ENCODE assay signal across 1 cellular context in genomic region chr10:15167411-15168295, GRCh38.
TF ChIP-seq lines count a peak whose summit lies in the region.

No MANE protein-coding gene starts in this region.

TF ChIP-seq in K562, 482 proteins besides CTCF, POLR2A, EP300 and RAD21 (continued from another document):
- TF ChIP-seq ETV6 (IDR thresholded peaks at IDR 0.05; ENCODE audit: borderline replicate concordance in 1 of 2, low read depth in 2 of 2, low read length in 1 of 2) (no peak), ETV6 (CRISPR knock-in tag; IDR thresholded peaks at IDR 0.05; ENCODE audit: borderline replicate concordance) (no peak), SREBF2 (CRISPR knock-in tag; IDR thresholded peaks at IDR 0.05) (no peak), RBM39 (optimal IDR thresholded peaks at IDR 0.05; ENCODE audit: low read depth, low read length) (no peak), ZBTB17 (CRISPR knock-in tag; IDR thresholded peaks at IDR 0.05) (no peak), HDGF (IDR thresholded peaks at IDR 0.05) (no peak), SRF (CRISPR knock-in tag; IDR thresholded peaks at IDR 0.05) (0 out of 4 replicates have a peak, but pooled peaks of 1 of the 2 experiments have one; percentile 21), ZBED1 (IDR thresholded peaks at IDR 0.05) (no peak), HSF4 (CRISPR knock-in tag; IDR thresholded peaks at IDR 0.05; ENCODE audit: borderline replicate concordance) (no peak), SMAD2 (IDR thresholded peaks at IDR 0.05; ENCODE audit: low read depth, low read length) (no peak), FOSL1 (tag; conservative IDR thresholded peaks at IDR 0.05) (no peak), SMC3 (conservative IDR thresholded peaks at IDR 0.05; ENCODE audit: insufficient read depth, low read depth, low read length) (no peak), POLR2AphosphoS5 (IDR thresholded peaks at IDR 0.05; ENCODE audit: control insufficient read depth, insufficient read depth, low read depth, low read length) (no peak), NRF1 (conservative IDR thresholded peaks at IDR 0.05 in 1 of 2, IDR thresholded peaks at IDR 0.05 in 1 of 2) (peak; percentile 57 to 65; a peak in 3 of 4 replicates), ETV1 (tag; conservative IDR thresholded peaks at IDR 0.05; ENCODE audit: low read depth) (no peak), ZC3H4 (CRISPR knock-in tag; IDR thresholded peaks at IDR 0.05; ENCODE audit: borderline replicate concordance) (0 out of 2 replicates have a peak, but pooled peaks have one; percentile 46), CC2D1A (IDR thresholded peaks at IDR 0.05) (no peak), HNRNPLL (IDR thresholded peaks at IDR 0.05; ENCODE audit: low read depth, low read length, poor library complexity, severe bottlenecking) (peak; percentile 37), MAFG (tag; conservative IDR thresholded peaks at IDR 0.05) (no peak), TCF15 (CRISPR knock-in tag; IDR thresholded peaks at IDR 0.05) (no peak), HMBOX1 (IDR thresholded peaks at IDR 0.05) (no peak), RERE (CRISPR knock-in tag; IDR thresholded peaks at IDR 0.05; ENCODE audit: borderline replicate concordance) (no peak), MIER1 (IDR thresholded peaks at IDR 0.05; ENCODE audit: low read depth) (no peak), ZNF655 (CRISPR knock-in tag; IDR thresholded peaks at IDR 0.05) (no peak), E2F1 (CRISPR knock-in tag; IDR thresholded peaks at IDR 0.05) (no peak), E2F8 (IDR thresholded peaks at IDR 0.05; ENCODE audit: low read depth, partially characterized antibody) (no peak), CBX5 (IDR thresholded peaks at IDR 0.05; ENCODE audit: borderline replicate concordance, low read depth) (no peak), CUX1 (CRISPR knock-in tag; IDR thresholded peaks at IDR 0.05) (no peak), RBBP5 (IDR thresholded peaks at IDR 0.05; ENCODE audit: borderline replicate concordance, insufficient read depth, low read length, poor library complexity, severe bottlenecking) (peak; percentile 77), MCM2 (IDR thresholded peaks at IDR 0.05; ENCODE audit: low read depth) (no peak), ZBTB9 (CRISPR knock-in tag; IDR thresholded peaks at IDR 0.05) (0 out of 2 replicates have a peak, but pooled peaks have one; percentile 19), NR3C1 (CRISPR knock-in tag; IDR thresholded peaks at IDR 0.05) (no peak), PYGO2 (tag; IDR thresholded peaks at IDR 0.05) (no peak), IRF1 (CRISPR knock-in tag; IDR thresholded peaks at IDR 0.05; ENCODE audit: borderline replicate concordance) (no peak), PML (IDR thresholded peaks at IDR 0.05; ENCODE audit: low read length) (no peak), MCM7 (IDR thresholded peaks at IDR 0.05) (no peak), POLR2AphosphoS2 (IDR thresholded peaks at IDR 0.05; ENCODE audit: low read length) (no peak), SAFB (IDR thresholded peaks at IDR 0.05; ENCODE audit: borderline replicate concordance, low read depth, low read length) (0 out of 2 replicates have a peak, but pooled peaks have one; percentile 16), SUPT5H (IDR thresholded peaks at IDR 0.05) (no peak), POLR3G (IDR thresholded peaks at IDR 0.05; ENCODE audit: extremely low read depth, insufficient read length, insufficient replicate concordance) (no peak), ESRRB (CRISPR knock-in tag; IDR thresholded peaks at IDR 0.05; ENCODE audit: borderline replicate concordance) (no peak), ZFX (CRISPR knock-in tag; IDR thresholded peaks at IDR 0.05) (peak; percentile 73), ARHGAP35 (IDR thresholded peaks at IDR 0.05; ENCODE audit: partially characterized antibody) (no peak), RBFOX2 (IDR thresholded peaks at IDR 0.05; ENCODE audit: low read depth, low read length) (no peak; the same call in 1 of the 2 replicates)
